In the genomic region with DNA sequence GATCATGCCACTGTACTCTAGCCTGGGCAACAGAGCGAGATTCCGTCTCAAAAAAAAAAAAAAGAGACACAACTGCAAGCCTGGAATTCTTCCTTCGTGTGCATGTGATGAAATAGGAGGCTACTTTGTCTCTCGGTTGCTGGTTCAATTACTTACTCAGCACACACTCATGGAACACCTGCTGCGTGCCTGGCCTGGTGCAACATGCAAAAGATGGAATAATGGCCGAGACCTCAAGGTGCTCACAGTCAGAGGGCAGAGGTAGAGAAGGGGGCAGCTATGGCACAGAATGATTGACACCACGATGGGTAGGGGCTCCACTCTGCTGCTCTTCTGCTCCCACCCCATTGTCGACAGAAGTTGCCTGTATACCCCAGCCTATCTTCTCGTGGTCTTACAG, we compare ENCODE assay signal across 2 cellular contexts.
"Had no signal": no experiment of that assay in that cellular context is flagged by ENCODE, and none has a peak within 500 bp of the region (broad histone marks: within the 10 kb centered on the region; RNA-seq: fewer than 3 reads in every experiment).

No MANE protein-coding gene starts in this region.

- H3K4me3 ChIP-seq: GM12878 had no signal

- DNase-seq: GDM1 had no signal

- ATAC-seq: GM12878 had no signal
